29 cellular contexts compared by ENCODE assay signal in the genomic region with DNA sequence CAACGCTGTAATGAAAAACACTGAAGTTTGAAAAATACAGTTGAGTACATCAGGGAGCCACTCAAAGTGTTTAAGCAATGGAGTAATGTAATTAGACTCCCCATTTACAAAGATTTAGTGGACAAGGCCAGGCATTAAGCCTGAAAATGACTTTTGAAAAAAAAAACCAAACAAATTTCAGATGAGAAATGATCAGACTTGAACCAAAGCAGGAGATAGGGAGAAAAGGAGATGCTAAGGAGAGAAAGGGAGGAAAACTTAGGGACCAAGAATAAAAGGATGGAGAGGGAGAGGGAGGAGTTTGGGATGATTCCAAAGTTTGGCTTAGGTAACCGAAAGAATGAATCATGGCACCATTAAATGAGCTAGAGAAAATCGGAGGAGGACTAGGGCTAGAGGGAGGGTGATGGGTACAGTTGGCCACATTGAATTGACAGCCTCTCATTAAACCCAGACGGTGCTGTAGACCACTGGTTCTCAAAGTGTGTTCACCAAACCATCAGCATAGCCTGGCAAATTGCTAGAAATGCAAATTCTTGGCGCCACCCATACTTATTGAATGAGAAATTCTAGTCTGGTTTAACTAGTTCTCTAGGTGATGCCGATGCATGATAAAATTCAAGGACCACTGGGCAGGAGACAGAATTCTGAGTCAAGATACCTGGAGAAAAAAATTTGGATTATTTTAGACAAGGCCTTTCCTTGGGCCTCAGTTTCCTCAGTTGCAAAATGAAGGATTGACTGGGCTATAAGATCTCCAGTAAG. TPM values are rescaled to one million over a fixed set of nuclear protein-coding genes. Genes with fewer than 3 reads are reported as not detected.
DNase-seq lines count a peak whose midpoint lies in the region; ATAC-seq, FAIRE-seq and TF ChIP-seq lines count a peak whose summit lies in the region.
"Had no signal": no experiment of that assay in that cellular context is flagged by ENCODE, and none has a peak within 500 bp of the region (broad histone marks: within the 10 kb centered on the region; RNA-seq: fewer than 3 reads in every experiment).

No MANE protein-coding gene starts in this region.

- H3F3A ChIP-seq in SK-N-SH (replicated peaks; ENCODE audit: insufficient read depth), result no peaks in the 10 kb centered on the region

- TF ChIP-seq RAD21 in SK-N-SH (IDR thresholded peaks at IDR 0.05; ENCODE audit: low read length), result no peak

- H3K9me3 ChIP-seq in SK-N-SH, result no peaks in the 10 kb centered on the region
- H3K9me3 ChIP-seq in right cardiac atrium (ENCODE audit: control insufficient read depth, low read length), result no peaks in the 10 kb centered on the region
- H3K9me3 ChIP-seq: mucosa of descending colon, sigmoid colon, vagina had no signal

- no peaks in the 10 kb centered on the region for H3K36me3 ChIP-seq in SK-N-SH (replicated peaks in 1 of 2; ENCODE audit: control insufficient read depth in 1 of 2, insufficient read depth in 2 of 2, low read length in 1 of 2)
- H3K36me3 ChIP-seq: sigmoid colon, vagina had no signal

- H3K27me3 ChIP-seq in SK-N-SH (ENCODE audit: insufficient read depth), result no peaks in the 10 kb centered on the region
- no peaks in the 10 kb centered on the region for H3K27me3 ChIP-seq in right cardiac atrium (ENCODE audit: control insufficient read depth, insufficient read depth)
- H3K27me3 ChIP-seq: sigmoid colon, vagina had no signal

- TF ChIP-seq EP300 in SK-N-SH (IDR thresholded peaks at IDR 0.05; ENCODE audit: borderline replicate concordance in 1 of 2, low read depth in 1 of 2, low read length in 1 of 2), result no peak

- CTCF ChIA-PET in SK-N-SH (lab: Yijun Ruan, JAX) (interaction anchor here (1.0 kb wide), 1 partner anchor 44 kb away, joined by 3 read pairs; no protein-coding TSS in a partner anchor), RWPE1 (lab: Yijun Ruan, JAX) (interaction anchor here (0.7 kb wide), 1 partner anchor 1325 kb away, joined by 3 read pairs; no protein-coding TSS in a partner anchor)

- no peak overlapping the region for H3K9ac ChIP-seq in SK-N-SH
- H3K9ac ChIP-seq: parathyroid adenoma had no signal

- peaks cover 0 to 6% of the 10 kb centered on the region in 2 experiments; a peak in 1 of 4 replicates for H3K4me1 ChIP-seq in SK-N-SH (ENCODE audit: control insufficient read depth in 1 of 2, insufficient read depth in 2 of 2, low read depth in 1 of 2, low read length in 1 of 2)
- H3K4me1 ChIP-seq in right cardiac atrium (ENCODE audit: control insufficient read depth, insufficient read depth, low read length), result peaks cover 5% of the 10 kb centered on the region

- no peak for FAIRE-seq in urothelium cell line (lab: Jason Lieb, UNC)
- FAIRE-seq: D721Med, endothelial cell of umbilical vein, kidney had no signal

- intact Hi-C loops in right cardiac atrium (cut with DNase I), result loop anchor here in 2 of 4 donors (10.0 kb wide), 3 partner anchors 117 to 267 kb away; partner anchors contain the start of gene BOD1 (in 1 of the 2)

- 71% methylated on average over 6 of the region's 6 CpGs for WGBS in SK-N-SH (ENCODE audit: low lambda C conversion rate)
- WGBS in right cardiac atrium, result 95% methylated on average over 6 of the region's 6 CpGs

- no peak overlapping the region for H3K4me2 ChIP-seq in SK-N-SH
- H3K4me2 ChIP-seq: GM23338 had no signal

- H3K27ac ChIP-seq in SK-N-SH (ENCODE audit: low read depth in 2 of 2, low read length in 1 of 2), result no peak overlapping the region; a peak in 1 of 4 replicates
- H3K27ac ChIP-seq in RWPE1, result no peak overlapping the region
- H3K27ac ChIP-seq in epithelial cell of prostate, result peak overlapping the region; percentile 80
- H3K27ac ChIP-seq in right cardiac atrium (ENCODE audit: low read length), result no peak overlapping the region
- H3K27ac ChIP-seq: 22Rv1, parathyroid adenoma, sigmoid colon, vagina had no signal

- DNase-seq in SK-N-SH (no peak), RWPE1 (ENCODE audit: low spot score) (peak; percentile 71), epithelial cell of prostate (ENCODE audit: low read depth, low spot score) (no peak), urothelium cell line (ENCODE audit: low spot score) (peak; percentile 54), nucleus accumbens (lab: John Stamatoyannopoulos, UW) (no peak), right cardiac atrium (no peak), DMS53 (lab: John Stamatoyannopoulos, UW) (no peak)
- DNase-seq: activated CD4-positive, alpha-beta T cell treated with anti-CD3 and anti-CD28 coated beads for 36 hours; activated CD8-positive, alpha-beta memory T cell treated with anti-CD3 and anti-CD28 coated beads for 24 hours; activated gamma-delta T cell treated with Interleukin-2 at 50 U/mL for 16 hours; activated T-cell treated with anti-CD3 and anti-CD28 coated beads, Interleukin-2, amount 50 U/mL, for 1 hour; CD4-positive, CD25-positive, alpha-beta regulatory T cell; cerebellar nuclear complex; head of caudate nucleus; kidney; mucosa of descending colon; NCI-H1105; NCI-H2029; NCI-H2227 treated with DMSO at 0.1 percent for 48 hours; RPMI8226; sigmoid colon; stimulated activated naive CD4-positive, alpha-beta T cell treated with Interleukin-2 at 50 U/mL for 16 hours had no signal

- ATAC-seq in SK-N-SH treated with all-trans-retinoic acid at 6 μM for 48 hours, result no peak
- ATAC-seq in right cardiac atrium, result no peak
- ATAC-seq: activated CD4-positive, alpha-beta T cell treated with anti-CD3 and anti-CD28 coated beads for 36 hours; GM23338; mucosa of descending colon had no signal

- H2AFZ ChIP-seq in SK-N-SH (ENCODE audit: low read depth), result no peak overlapping the region
- H2AFZ ChIP-seq: GM23338, parathyroid adenoma had no signal

- H3K79me2 ChIP-seq in SK-N-SH (ENCODE audit: insufficient read depth), result no peaks in the 10 kb centered on the region
- H3K79me2 ChIP-seq: parathyroid adenoma had no signal

- POLR2A ChIA-PET in SK-N-SH (lab: Yijun Ruan, JAX) (no interaction called here), RWPE1 (lab: Yijun Ruan, JAX; ENCODE audit: low non-redundant PET) (no interaction called here)

- no peaks in the 10 kb centered on the region for H3K9me2 ChIP-seq in SK-N-SH

- H3K4me3 ChIP-seq in SK-N-SH (ENCODE audit: low read depth in 2 of 2, low read length in 1 of 2) (no peak overlapping the region), right cardiac atrium (ENCODE audit: low read length) (no peak overlapping the region)
- H3K4me3 ChIP-seq: GM23338, mucosa of descending colon, sigmoid colon, vagina had no signal

- no peak for TF ChIP-seq CTCF in SK-N-SH (IDR thresholded peaks at IDR 0.05)
- no peak for TF ChIP-seq CTCF in RWPE1 (conservative IDR thresholded peaks at IDR 0.05; ENCODE audit: low read depth)

- H4K20me1 ChIP-seq in SK-N-SH (ENCODE audit: insufficient read depth), result no peaks in the 10 kb centered on the region

TF ChIP-seq in SK-N-SH treated with all-trans-retinoic acid at 6 μM for 48 hours, 23 proteins besides CTCF, POLR2A, EP300 and RAD21:
- peak; percentile 85 for TF ChIP-seq ISL1 (CRISPR knock-in tag; IDR thresholded peaks at IDR 0.05)
- TF ChIP-seq, protein P1, sequence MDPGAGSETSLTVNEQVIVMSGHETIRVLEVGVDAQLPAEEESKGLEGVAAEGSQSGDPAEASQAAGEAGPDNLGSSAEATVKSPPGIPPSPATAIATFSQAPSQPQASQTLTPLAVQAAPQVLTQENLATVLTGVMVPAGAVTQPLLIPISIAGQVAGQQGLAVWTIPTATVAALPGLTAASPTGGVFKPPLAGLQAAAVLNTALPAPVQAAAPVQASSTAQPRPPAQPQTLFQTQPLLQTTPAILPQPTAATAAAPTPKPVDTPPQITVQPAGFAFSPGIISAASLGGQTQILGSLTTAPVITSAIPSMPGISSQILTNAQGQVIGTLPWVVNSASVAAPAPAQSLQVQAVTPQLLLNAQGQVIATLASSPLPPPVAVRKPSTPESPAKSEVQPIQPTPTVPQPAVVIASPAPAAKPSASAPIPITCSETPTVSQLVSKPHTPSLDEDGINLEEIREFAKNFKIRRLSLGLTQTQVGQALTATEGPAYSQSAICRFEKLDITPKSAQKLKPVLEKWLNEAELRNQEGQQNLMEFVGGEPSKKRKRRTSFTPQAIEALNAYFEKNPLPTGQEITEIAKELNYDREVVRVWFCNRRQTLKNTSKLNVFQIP (CRISPR knock-in tag; IDR thresholded peaks at IDR 0.05; ENCODE audit: borderline replicate concordance, low read depth), result no peak

TF ChIP-seq in SK-N-SH, 30 proteins besides CTCF, POLR2A, EP300 and RAD21 (continues in another document):
- TF ChIP-seq RXRA (IDR thresholded peaks at IDR 0.05; ENCODE audit: borderline replicate concordance, low read depth) (no peak), YY1 (IDR thresholded peaks at IDR 0.05; ENCODE audit: low read depth) (no peak), NFIC (IDR thresholded peaks at IDR 0.05; ENCODE audit: borderline replicate concordance) (no peak), GATA2 (CRISPR knock-in tag; IDR thresholded peaks at IDR 0.05) (no peak), SIN3A (IDR thresholded peaks at IDR 0.05; ENCODE audit: borderline replicate concordance, low read depth, low read length) (no peak), TCF12 (IDR thresholded peaks at IDR 0.05) (no peak), FOXJ3 (CRISPR knock-in tag; IDR thresholded peaks at IDR 0.05) (no peak), CHD2 (IDR thresholded peaks at IDR 0.05; ENCODE audit: low read length, partially characterized antibody) (no peak), RCOR1 (IDR thresholded peaks at IDR 0.05; ENCODE audit: low read length) (no peak), MEF2A (IDR thresholded peaks at IDR 0.05; ENCODE audit: borderline replicate concordance, low read depth) (no peak), FOSL2 (IDR thresholded peaks at IDR 0.05; ENCODE audit: borderline replicate concordance, low read depth) (no peak), ZBTB33 (IDR thresholded peaks at IDR 0.05; ENCODE audit: borderline replicate concordance, low read depth) (no peak), SMC3 (IDR thresholded peaks at IDR 0.05; ENCODE audit: low read depth, low read length) (no peak)

RNA-seq across cellular contexts. Expression of gene CPEB4, which starts 6.2 kb away (rescaled TPM):
- 6.8 and 9.4 TPM in 2 replicates for polyA plus RNA-seq in SK-N-SH (2012; rRNA removed)
- 6.7 and 7.2 TPM in 2 replicates for polyA plus RNA-seq in SK-N-SH (2012; cell fraction: cytosol; rRNA removed)
- polyA plus RNA-seq in SK-N-SH (2012; cell fraction: nucleus; rRNA removed), result 6.8 and 11.4 TPM in 2 replicates
- total RNA-seq in right cardiac atrium, result 100 to 1,000 TPM in 2 of 4 donors, 10 to 100 TPM in 2; 92.4 to 152 (median 98.8) TPM
- polyA plus RNA-seq in right cardiac atrium, result 23.9 TPM

Comparison
In these comparisons a context has a peak if more than half of its experiments do, and no peak if none do; other contexts are left out.
1. DNase-seq: peak in RWPE1 (single experiment) and urothelium cell line (single experiment); none in SK-N-SH (single experiment), epithelial cell of prostate (single experiment), nucleus accumbens (0 of 56), right cardiac atrium (0 of 3) and DMS53 (single experiment).